Comparison of ENCODE assay signal across 29 cellular contexts in genomic region chr4:62344474-62344873, GRCh38.
"Had no signal": no experiment of that assay in that cellular context is flagged by ENCODE, and none has a peak within 500 bp of the region (broad histone marks: within the 10 kb centered on the region; RNA-seq: fewer than 3 reads in every experiment).

No MANE protein-coding gene starts in this region.

- H3K27ac ChIP-seq: adrenal gland, body of pancreas, coronary artery, dorsolateral prefrontal cortex, gastrocnemius medialis, heart left ventricle, WERI-Rb-1 had no signal

- DNase-seq: activated B cell treated with CpG ODN at 0.5 μM for 24 hours; activated CD4-positive, alpha-beta T cell treated with anti-CD3 and anti-CD28 coated beads for 48 hours; activated CD4-positive, alpha-beta T cell treated with anti-CD3 and anti-CD28 coated beads, Interleukin-2, amount 50 U/mL, for 1 hour; activated CD4-positive, alpha-beta T cell treated with anti-CD3 and anti-CD28 coated beads, Interleukin-2, amount 50 U/mL, for 48 hours; activated CD8-positive, alpha-beta memory T cell treated with anti-CD3 and anti-CD28 coated beads for 24 hours; activated CD8-positive, alpha-beta T cell treated with anti-CD3 and anti-CD28 coated beads for 36 hours; activated effector memory CD4-positive, alpha-beta T cell treated with Interleukin-2 at 50 U/mL for 16 hours; activated naive CD4-positive, alpha-beta T cell treated with anti-CD3 and anti-CD28 coated beads for 36 hours; activated naive CD8-positive, alpha-beta T cell treated with anti-CD3 and anti-CD28 coated beads for 36 hours; activated naive CD8-positive, alpha-beta T cell treated with anti-CD3 and anti-CD28 coated beads, Interleukin-2, amount 50 U/mL, for 24 hours; activated T-cell treated with anti-CD3 and anti-CD28 coated beads, Interleukin-2, amount 50 U/mL, for 4 hours; adrenal gland; amygdala; aorta; body of pancreas; caudate nucleus; cerebellar nuclear complex; dorsolateral prefrontal cortex; effector memory CD4-positive, alpha-beta T cell; endodermal cell; gastrocnemius medialis; glutamatergic neuron; heart left ventricle; T-helper 9 cell; WERI-Rb-1 had no signal

- H3K4me3 ChIP-seq: adrenal gland, body of pancreas, coronary artery, dorsolateral prefrontal cortex, gastrocnemius medialis, heart left ventricle had no signal

- H3K27me3 ChIP-seq: adrenal gland, body of pancreas, dorsolateral prefrontal cortex, gastrocnemius medialis, heart left ventricle had no signal

- H3K36me3 ChIP-seq: adrenal gland, gastrocnemius medialis, heart left ventricle, WERI-Rb-1 had no signal

- H3K4me1 ChIP-seq: adrenal gland, body of pancreas, gastrocnemius medialis, heart left ventricle had no signal

- ATAC-seq: activated CD4-positive, CD25-positive, alpha-beta regulatory T cell treated with anti-CD3 and anti-CD28 coated beads, Interleukin-2, amount 50 U/mL, for 24 hours; activated CD8-positive, alpha-beta T cell treated with anti-CD3 and anti-CD28 coated beads for 36 hours; activated naive CD8-positive, alpha-beta T cell treated with anti-CD3 and anti-CD28 coated beads, Interleukin-2, amount 50 U/mL, for 24 hours; activated T-cell treated with anti-CD3 and anti-CD28 coated beads, Interleukin-2, amount 50 U/mL, for 4 hours; activated T-helper 17 cell treated with anti-CD3 and anti-CD28 coated beads, Interleukin-2, amount 50 U/mL, for 72 hours; body of pancreas; esophagus mucosa; gastrocnemius medialis; heart left ventricle had no signal

- H3K9me3 ChIP-seq: adrenal gland, body of pancreas had no signal
